ENCODE assay signal across 21 cellular contexts in genomic region chr6:64664480-64664879, GRCh38.
"Had no signal": no experiment of that assay in that cellular context is flagged by ENCODE, and none has a peak within 500 bp of the region (broad histone marks: within the 10 kb centered on the region; RNA-seq: fewer than 3 reads in every experiment).

No MANE protein-coding gene starts in this region.

- ATAC-seq: effector memory CD8-positive, alpha-beta T cell; esophagus mucosa; left cardiac atrium; left lung; lower lobe of right lung; mucosa of descending colon; naive thymus-derived CD8-positive, alpha-beta T cell had no signal

- H3K27me3 ChIP-seq: colonic mucosa, esophagus squamous epithelium, heart right ventricle, left lung had no signal

- H3K36me3 ChIP-seq: colonic mucosa, esophagus squamous epithelium, heart right ventricle, left lung, lower lobe of right lung had no signal

- H3K4me3 ChIP-seq: colonic mucosa, esophagus squamous epithelium, heart right ventricle, left lung, lower lobe of right lung, mucosa of descending colon had no signal

- H3K4me1 ChIP-seq: colonic mucosa, esophagus squamous epithelium, heart right ventricle, left lung, lower lobe of right lung had no signal

- H3K27ac ChIP-seq: colonic mucosa, epithelial cell of prostate, esophagus squamous epithelium, heart right ventricle, left lung, lower lobe of right lung had no signal

- H3K9me3 ChIP-seq: colonic mucosa, esophagus squamous epithelium, left lung, lower lobe of right lung, mucosa of descending colon had no signal

- DNase-seq: colonic mucosa; cortex of kidney; effector CD8-positive, alpha-beta T cell; effector memory CD8-positive, alpha-beta T cell; endodermal cell; erythroblast; esophagus squamous epithelium; foreskin fibroblast; glutamatergic neuron; head of caudate nucleus; heart right ventricle; hippocampal formation; left cardiac atrium; left lung; lower lobe of right lung; mesenchymal stem cell; mucosa of descending colon; naive B cell; naive thymus-derived CD8-positive, alpha-beta T cell had no signal
